In the genomic region with DNA sequence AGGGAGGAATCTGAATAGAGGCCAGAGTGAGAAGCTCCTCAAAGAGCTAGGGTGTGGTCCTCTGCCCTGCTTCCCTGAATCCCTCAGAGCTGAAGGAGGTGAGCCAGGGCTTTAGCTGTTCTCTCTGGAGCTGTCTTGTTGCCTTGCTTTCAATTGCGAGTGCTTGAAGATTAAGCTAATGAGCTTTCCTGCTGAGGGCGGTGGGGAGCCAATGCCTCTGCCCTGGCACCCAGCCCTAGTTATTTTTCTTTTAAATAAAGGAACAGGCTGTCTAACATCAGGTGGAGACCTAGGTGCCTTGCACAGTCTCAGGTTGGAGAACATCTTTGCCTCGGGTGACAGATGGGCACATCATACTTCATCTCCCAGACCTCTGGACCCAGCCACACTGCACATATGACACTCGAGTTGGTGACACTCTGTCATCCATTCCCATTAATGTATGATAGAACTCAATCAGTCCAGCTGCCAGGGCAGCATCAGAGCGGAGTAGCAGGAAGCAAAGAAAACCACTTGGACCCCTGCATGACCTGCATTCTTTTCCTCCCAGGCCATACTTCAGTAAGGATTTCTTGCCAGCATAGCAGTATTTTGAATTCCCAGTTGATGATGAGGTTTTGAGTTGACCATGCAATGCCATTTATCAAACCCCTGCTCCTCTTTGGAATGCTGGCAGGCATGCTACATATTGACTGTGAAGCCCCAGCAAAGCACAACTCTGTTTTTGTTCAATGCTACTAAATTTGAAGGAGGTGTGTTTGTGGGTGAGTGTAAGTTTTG, we compare ENCODE assay signal across 21 cellular contexts.
A peak's percentile ranks its signal among the peaks of the same experiment; 100 is the strongest.
DNase-seq lines count a peak whose midpoint lies in the region; ATAC-seq and TF ChIP-seq lines count a peak whose summit lies in the region.
"Had no signal": no experiment of that assay in that cellular context is flagged by ENCODE, and none has a peak within 500 bp of the region (broad histone marks: within the 10 kb centered on the region; RNA-seq: fewer than 3 reads in every experiment).

No MANE protein-coding gene starts in this region.

- in situ Hi-C loops in brain microvascular endothelial cell (cut with HindIII; ENCODE audit: low pct_ligation_motif_present, low sequenced_read_pairs), result no loop called here
- in situ Hi-C loops in G401 (cut with HindIII; ENCODE audit: low sequenced_read_pairs), result no loop called here

- H3K4me1 Mint-ChIP-seq in natural killer cell treated with Interleukin-12 subunit alpha and Interleukin-12 subunit beta and Interleukin-15 and Interleukin-18, amount 100 ng/mL, for 72 hours (ENCODE audit: low read depth in 2 of 2), result peaks cover 3 to 5% of the 10 kb centered on the region in 2 donors
- H3K4me1 Mint-ChIP-seq: activated CD4-positive, alpha-beta memory T cell treated with anti-CD3 and anti-CD28 coated beads, Interleukin-2, amount 10 ng/mL, durations not matched to agents 7 days and 5 days; stimulated activated memory B cell treated with anti-CD40 and anti-IgM and Interleukin-4, amounts not matched to agents 10 μg/mL and 1 μg/mL and 100 μg/mL, for 72 hours had no signal

- H3K36me3 ChIP-seq in brain microvascular endothelial cell (replicated peaks), result no peaks in the 10 kb centered on the region
- H3K36me3 ChIP-seq: transverse colon had no signal

- H3K4me3 Mint-ChIP-seq in natural killer cell treated with Interleukin-12 subunit alpha and Interleukin-12 subunit beta and Interleukin-15 and Interleukin-18, amount 100 ng/mL, for 72 hours, result no peak overlapping the region
- H3K4me3 Mint-ChIP-seq: activated CD4-positive, alpha-beta memory T cell treated with anti-CD3 and anti-CD28 coated beads, Interleukin-2, amount 10 ng/mL, durations not matched to agents 7 days and 5 days; activated naive CD8-positive, alpha-beta T cell; CD4-positive, alpha-beta T cell; naive thymus-derived CD4-positive, alpha-beta T cell; stimulated activated memory B cell treated with anti-CD40 and anti-IgM and Interleukin-4, amounts not matched to agents 10 μg/mL and 1 μg/mL and 100 μg/mL, for 72 hours had no signal

- no peaks in the 10 kb centered on the region for H3K36me3 Mint-ChIP-seq in natural killer cell treated with Interleukin-12 subunit alpha and Interleukin-12 subunit beta and Interleukin-15 and Interleukin-18, amount 100 ng/mL, for 72 hours
- H3K36me3 Mint-ChIP-seq: activated naive CD8-positive, alpha-beta T cell; stimulated activated memory B cell treated with anti-CD40 and anti-IgM and Interleukin-4, amounts not matched to agents 10 μg/mL and 1 μg/mL and 100 μg/mL, for 72 hours had no signal

- DNase-seq in GM04504 (ENCODE audit: low read depth), result peak; percentile 30
- peak; percentile 35 for DNase-seq in NCI-H345 treated with DMSO at 0.1 percent for 48 hours (lab: John Stamatoyannopoulos, UW; ENCODE audit: unreplicated experiment)
- DNase-seq in brain microvascular endothelial cell, result peak; percentile 15
- DNase-seq in non-pigmented ciliary epithelial cell (ENCODE audit: low read depth), result peak; percentile 24
- no peak for DNase-seq in G401 (ENCODE audit: low spot score)
- no peak for DNase-seq in natural killer cell treated with Interleukin-12 subunit alpha and Interleukin-12 subunit beta and Interleukin-15 and Interleukin-18, amount 100 ng/mL, for 72 hours (ENCODE audit: low spot score)
- DNase-seq: activated CD4-positive, alpha-beta memory T cell treated with anti-CD3 and anti-CD28 coated beads, Interleukin-2, amount 10 ng/mL, durations not matched to agents 7 days and 5 days; activated T-cell treated with anti-CD3 and anti-CD28 coated beads, Interleukin-2, amount 50 U/mL, for 48 hours; caudate nucleus; CD4-positive, alpha-beta T cell; effector CD8-positive, alpha-beta T cell; left ventricle myocardium superior; naive thymus-derived CD4-positive, alpha-beta T cell; NCI-H187 treated with DMSO at 0.1 percent for 48 hours; transverse colon had no signal

- H3K4me3 ChIP-seq in brain microvascular endothelial cell (ENCODE audit: low read depth, low read length), result no peak overlapping the region
- H3K4me3 ChIP-seq: transverse colon had no signal

- TF ChIP-seq CTCF in brain microvascular endothelial cell (IDR thresholded peaks at IDR 0.05; ENCODE audit: low read depth, low read length, missing control alignments), result no peak

- no peak overlapping the region for H3K27ac ChIP-seq in brain microvascular endothelial cell
- H3K27ac ChIP-seq: transverse colon, VCaP had no signal

- H3K27ac Mint-ChIP-seq in natural killer cell treated with Interleukin-12 subunit alpha and Interleukin-12 subunit beta and Interleukin-15 and Interleukin-18, amount 100 ng/mL, for 72 hours, result no peak overlapping the region
- H3K27ac Mint-ChIP-seq: activated CD4-positive, alpha-beta memory T cell treated with anti-CD3 and anti-CD28 coated beads, Interleukin-2, amount 10 ng/mL, durations not matched to agents 7 days and 5 days; activated naive CD8-positive, alpha-beta T cell; CD4-positive, alpha-beta T cell; naive thymus-derived CD4-positive, alpha-beta T cell; progenitor cell of endocrine pancreas; stimulated activated memory B cell treated with anti-CD40 and anti-IgM and Interleukin-4, amounts not matched to agents 10 μg/mL and 1 μg/mL and 100 μg/mL, for 72 hours had no signal

- ATAC-seq in GM21447 (IDR thresholded peaks at IDR 0.05; ENCODE audit: unreplicated experiment), result no peak
- no peak for ATAC-seq in natural killer cell treated with Interleukin-12 subunit alpha and Interleukin-12 subunit beta and Interleukin-15 and Interleukin-18, amount 100 ng/mL, for 72 hours
- ATAC-seq: left ventricle myocardium superior; naive thymus-derived CD4-positive, alpha-beta T cell; Right ventricle myocardium inferior; stimulated activated memory B cell treated with anti-CD40 and anti-IgM and Interleukin-4, amounts not matched to agents 10 μg/mL and 1 μg/mL and 100 μg/mL, for 72 hours had no signal

- H3K27me3 ChIP-seq in brain microvascular endothelial cell (replicated peaks), result no peaks in the 10 kb centered on the region
- H3K27me3 ChIP-seq: transverse colon had no signal

- no peaks in the 10 kb centered on the region for H3K9me3 Mint-ChIP-seq in natural killer cell treated with Interleukin-12 subunit alpha and Interleukin-12 subunit beta and Interleukin-15 and Interleukin-18, amount 100 ng/mL, for 72 hours
- H3K9me3 Mint-ChIP-seq: activated CD4-positive, alpha-beta memory T cell treated with anti-CD3 and anti-CD28 coated beads, Interleukin-2, amount 10 ng/mL, durations not matched to agents 7 days and 5 days; CD4-positive, alpha-beta T cell; naive thymus-derived CD4-positive, alpha-beta T cell; stimulated activated memory B cell treated with anti-CD40 and anti-IgM and Interleukin-4, amounts not matched to agents 10 μg/mL and 1 μg/mL and 100 μg/mL, for 72 hours had no signal

- peaks cover 0 to 2% of the 10 kb centered on the region in 2 donors for H3K27me3 Mint-ChIP-seq in natural killer cell treated with Interleukin-12 subunit alpha and Interleukin-12 subunit beta and Interleukin-15 and Interleukin-18, amount 100 ng/mL, for 72 hours
- H3K27me3 Mint-ChIP-seq: activated CD4-positive, alpha-beta memory T cell treated with anti-CD3 and anti-CD28 coated beads, Interleukin-2, amount 10 ng/mL, durations not matched to agents 7 days and 5 days; activated naive CD8-positive, alpha-beta T cell; CD4-positive, alpha-beta T cell; naive thymus-derived CD4-positive, alpha-beta T cell; progenitor cell of endocrine pancreas; stimulated activated memory B cell treated with anti-CD40 and anti-IgM and Interleukin-4, amounts not matched to agents 10 μg/mL and 1 μg/mL and 100 μg/mL, for 72 hours had no signal

Comparison
In these comparisons a context has a peak if more than half of its experiments do, and no peak if none do; other contexts are left out.
1. DNase-seq: peak in GM04504 (single experiment), NCI-H345 treated with DMSO at 0.1 percent for 48 hours (single experiment), brain microvascular endothelial cell (single experiment) and non-pigmented ciliary epithelial cell (single experiment); none in G401 (single experiment) and natural killer cell treated with Interleukin-12 subunit alpha and Interleukin-12 subunit beta and Interleukin-15 and Interleukin-18, amount 100 ng/mL, for 72 hours (single experiment).